ENCODE assay signal across 20 cellular contexts in the genomic region with DNA sequence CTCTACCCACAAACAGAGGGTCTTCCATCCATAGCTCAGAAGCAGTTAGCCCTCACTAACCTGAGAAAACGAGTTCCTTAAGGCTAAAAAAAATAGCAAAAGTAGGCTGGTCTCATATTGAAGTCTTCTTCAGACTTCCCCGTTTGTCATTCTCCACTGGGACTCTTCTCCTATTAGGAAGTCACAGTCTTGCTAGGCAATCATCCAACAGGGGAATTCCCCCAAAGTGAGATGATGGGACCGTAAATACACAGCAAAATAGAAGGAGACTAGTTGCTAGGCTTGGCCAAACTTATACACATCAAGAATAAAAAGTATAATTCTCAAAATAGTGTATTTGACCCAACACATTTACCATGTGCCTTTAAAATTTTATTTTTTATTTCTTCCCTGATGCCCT. TPM values are rescaled to one million over a fixed set of nuclear protein-coding genes. Genes with fewer than 3 reads are reported as not detected.
"Had no signal": no experiment of that assay in that cellular context is flagged by ENCODE, and none has a peak within 500 bp of the region (broad histone marks: within the 10 kb centered on the region; RNA-seq: fewer than 3 reads in every experiment).

No MANE protein-coding gene starts in this region.

- H3K4me1 Mint-ChIP-seq: naive thymus-derived CD8-positive, alpha-beta T cell; stimulated activated effector memory CD8-positive, alpha-beta T cell treated with anti-CD3 and anti-CD28 coated beads, Interleukin-12 subunit alpha, Interleukin-12 subunit beta, amount 100 ng/mL, for 72 hours had no signal

- H3K9me3 ChIP-seq: colonic mucosa, esophagus squamous epithelium, neutrophil, testis had no signal

- H3K36me3 ChIP-seq: colonic mucosa, neutrophil had no signal

- H2AFZ ChIP-seq: hepatocyte had no signal

- H3K27ac ChIP-seq: colonic mucosa, esophagus squamous epithelium, foreskin keratinocyte, hepatocyte, neutrophil, right atrium auricular region, testis had no signal

- H3K27me3 Mint-ChIP-seq: naive thymus-derived CD8-positive, alpha-beta T cell had no signal

- H3K27me3 ChIP-seq: colonic mucosa, hepatocyte, right atrium auricular region, testis had no signal

- ATAC-seq: foreskin keratinocyte; left colon; left ventricle myocardium superior; naive thymus-derived CD8-positive, alpha-beta T cell; stimulated activated effector memory CD8-positive, alpha-beta T cell treated with anti-CD3 and anti-CD28 coated beads, Interleukin-12 subunit alpha, Interleukin-12 subunit beta, amount 100 ng/mL, for 72 hours; stimulated activated naive CD8-positive, alpha-beta T cell treated with anti-CD3 and anti-CD28 coated beads, Interleukin-15, Interleukin-2, amounts not matched to agents 100 U/mL and 50 U/mL, for 24 hours had no signal

- H3K4me2 ChIP-seq: hepatocyte had no signal

- H3K27ac Mint-ChIP-seq: naive thymus-derived CD8-positive, alpha-beta T cell; stimulated activated effector memory CD8-positive, alpha-beta T cell treated with anti-CD3 and anti-CD28 coated beads, Interleukin-12 subunit alpha, Interleukin-12 subunit beta, amount 100 ng/mL, for 72 hours had no signal

- H3K4me3 ChIP-seq: colonic mucosa, esophagus squamous epithelium, hepatocyte, right atrium auricular region, testis had no signal

- H3K4me3 Mint-ChIP-seq: naive thymus-derived CD8-positive, alpha-beta T cell; stimulated activated effector memory CD8-positive, alpha-beta T cell treated with anti-CD3 and anti-CD28 coated beads, Interleukin-12 subunit alpha, Interleukin-12 subunit beta, amount 100 ng/mL, for 72 hours had no signal

- H3K4me1 ChIP-seq: colonic mucosa, foreskin keratinocyte, right atrium auricular region, testis had no signal

- DNase-seq: colonic mucosa; dermis blood vessel endothelial cell; esophagus squamous epithelium; foreskin keratinocyte; head of caudate nucleus; kidney; left colon; left ventricle myocardium superior; naive thymus-derived CD8-positive, alpha-beta T cell; posterior cingulate gyrus; small intestine; stimulated activated CD4-positive, alpha-beta T cell treated with anti-CD3 and anti-CD28 coated beads, Interleukin-2, amount 100 ng/mL, for 48 hours; stimulated activated CD8-positive, alpha-beta memory T cell treated with anti-CD3 and anti-CD28 coated beads, Interleukin-4, amount 100 ng/mL, for 48 hours; stimulated activated naive CD8-positive, alpha-beta T cell treated with anti-CD3 and anti-CD28 coated beads, Interleukin-15, Interleukin-2, amounts not matched to agents 100 U/mL and 50 U/mL, for 24 hours; testis; trophoblast cell had no signal

- H3K9me3 Mint-ChIP-seq: naive thymus-derived CD8-positive, alpha-beta T cell; stimulated activated effector memory CD8-positive, alpha-beta T cell treated with anti-CD3 and anti-CD28 coated beads, Interleukin-12 subunit alpha, Interleukin-12 subunit beta, amount 100 ng/mL, for 72 hours had no signal

RNA-seq across cellular contexts. Expression of a gene that starts 34.3 kb away (rescaled TPM):
- total RNA-seq: foreskin keratinocyte had no signal
- polyA plus RNA-seq: foreskin keratinocyte had no signal
